In genomic region chr6:159789377-159790148, GRCh38 we compare ENCODE assay signal across 8 cellular contexts. TPM values are rescaled to one million over a fixed set of nuclear protein-coding genes. Genes with fewer than 3 reads are reported as not detected.
DNase-seq lines count a peak whose midpoint lies in the region; ATAC-seq and TF ChIP-seq lines count a peak whose summit lies in the region.

TSS of gene TCP1 (minus strand) at chr6:159789602. CDS start at chr6:159789468, 134 bp downstream.

- no peaks in the 10 kb centered on the region for H3K27me3 ChIP-seq in RWPE2 (ENCODE audit: insufficient read depth, poor library complexity, severe bottlenecking)
- H3K27me3 ChIP-seq in fibroblast of lung (ENCODE audit: control insufficient read depth, insufficient read depth, low read length) = no peaks in the 10 kb centered on the region
- H3K27me3 ChIP-seq in naive thymus-derived CD4-positive, alpha-beta T cell (ENCODE audit: control insufficient read depth in 2 of 2, insufficient read depth in 2 of 2, low read length in 2 of 2) = no peaks in the 10 kb centered on the region

- CTCF ChIA-PET in naive thymus-derived CD4-positive, alpha-beta T cell (lab: Charles Lee) = interaction anchor here (0.8 to 2.1 kb wide), 8 partner anchors 9 to 666 kb away, joined by 3 to 10 read pairs (median 3); partner anchors contain the start of gene ACAT2

- H3K4me3 ChIP-seq in RWPE2 (ENCODE audit: severe bottlenecking) (peak within 1 kb of the TSS; percentile 56), fibroblast of lung (replicated peaks in 1 of 4; ENCODE audit: control extremely low read depth in 1 of 4, insufficient read depth in 1 of 4, low read depth in 3 of 4, low read length in 4 of 4) (peak within 1 kb of the TSS; percentile 72 to 98 (median 90))
- peak within 1 kb of the TSS; percentile 98 for H3K4me3 ChIP-seq in naive thymus-derived CD4-positive, alpha-beta T cell (ENCODE audit: low read length)

- H3K4me1 ChIP-seq in RWPE2 (ENCODE audit: insufficient read depth, poor library complexity, severe bottlenecking) (peaks cover 6% of the 10 kb centered on the region), fibroblast of lung (ENCODE audit: control insufficient read depth, extremely low read depth, insufficient read depth, low read length) (peaks cover 14% of the 10 kb centered on the region)
- peaks cover 15 to 27% of the 10 kb centered on the region in 2 donors for H3K4me1 ChIP-seq in naive thymus-derived CD4-positive, alpha-beta T cell (ENCODE audit: control insufficient read depth in 2 of 2, insufficient read depth in 2 of 2, low read length in 2 of 2)

- H3K27ac ChIP-seq in RWPE2 (ENCODE audit: poor library complexity, severe bottlenecking) = peak within 1 kb of the TSS; percentile 69
- peak within 1 kb of the TSS; percentile 85 for H3K27ac ChIP-seq in fibroblast of lung (ENCODE audit: insufficient read depth, low read length)
- H3K27ac ChIP-seq in naive thymus-derived CD4-positive, alpha-beta T cell (ENCODE audit: low read depth, low read length) = peak within 1 kb of the TSS; percentile 94

- no peaks in the 10 kb centered on the region for H3K27me3 Mint-ChIP-seq in activated T-helper 2 cell treated with anti-CD3 and anti-CD28 coated beads, Interferon-gamma antibody, Interleukin-2, Interleukin-4, amounts not matched to agents 10 μg/mL and 5 μg/mL and 100 μg/mL, durations not matched to agents 14 hours and 24 hours and 36 hours (ENCODE audit: low read depth)
- H3K27me3 Mint-ChIP-seq in naive thymus-derived CD4-positive, alpha-beta T cell = peaks cover 0 to 3% (median 0%) of the 10 kb centered on the region in 5 donors
- no peaks in the 10 kb centered on the region for H3K27me3 Mint-ChIP-seq in stimulated activated naive B cell treated with anti-CD40 and anti-IgM and Interleukin-4, amounts not matched to agents 10 μg/mL and 1 μg/mL and 100 μg/mL, for 72 hours

- no peaks in the 10 kb centered on the region for H3K9me3 Mint-ChIP-seq in activated T-helper 2 cell treated with anti-CD3 and anti-CD28 coated beads, Interferon-gamma antibody, Interleukin-2, Interleukin-4, amounts not matched to agents 10 μg/mL and 5 μg/mL and 100 μg/mL, durations not matched to agents 14 hours and 24 hours and 36 hours
- H3K9me3 Mint-ChIP-seq in naive thymus-derived CD4-positive, alpha-beta T cell = no peaks in the 10 kb centered on the region
- no peaks in the 10 kb centered on the region for H3K9me3 Mint-ChIP-seq in stimulated activated naive B cell treated with anti-CD40 and anti-IgM and Interleukin-4, amounts not matched to agents 10 μg/mL and 1 μg/mL and 100 μg/mL, for 72 hours

- TF ChIP-seq CTCF in RWPE2 (IDR thresholded peaks at IDR 0.05; ENCODE audit: poor library complexity, severe bottlenecking) (no peak), fibroblast of lung (conservative IDR thresholded peaks at IDR 0.05 in 1 of 2, IDR thresholded peaks at IDR 0.05 in 1 of 2; ENCODE audit: low read depth in 1 of 2, low read length in 2 of 2) (no peak)

- H3K9me3 ChIP-seq in RWPE2 (ENCODE audit: severe bottlenecking) (no peaks in the 10 kb centered on the region), fibroblast of lung (ENCODE audit: control insufficient read depth, insufficient read depth, low read depth, low read length) (no peaks in the 10 kb centered on the region)
- H3K9me3 ChIP-seq in naive thymus-derived CD4-positive, alpha-beta T cell (ENCODE audit: control insufficient read depth in 2 of 3, low read length in 3 of 3) = no peaks in the 10 kb centered on the region

- intact Hi-C loops in activated T-helper 2 cell treated with anti-CD3 and anti-CD28 coated beads, Interferon-gamma antibody, Interleukin-2, Interleukin-4, amounts not matched to agents 10 μg/mL and 5 μg/mL and 100 μg/mL, durations not matched to agents 14 hours and 24 hours and 36 hours (cut with micrococcal nuclease) = loop anchor here (1.0 to 2.0 kb wide), 5 partner anchors 27 to 179 kb away; partner anchors contain the start of genes ACAT2, IGF2R and WTAP
- intact Hi-C loops in naive thymus-derived CD4-positive, alpha-beta T cell (cut with micrococcal nuclease) = loop anchor here (1.0 to 5.0 kb wide), 17 partner anchors 27 to 731 kb away; partner anchors contain the start of genes ACAT2 (in 2 of the 2), WTAP (in 2 of the 2), IGF2R (in 1 of the 2) and SOD2 (in 1 of the 2)

- H3K36me3 ChIP-seq in RWPE2 (ENCODE audit: low read depth) = peaks cover 78% of the 10 kb centered on the region
- H3K36me3 ChIP-seq in fibroblast of lung (ENCODE audit: control insufficient read depth, insufficient read depth, low read length) = peaks cover 9% of the 10 kb centered on the region
- H3K36me3 ChIP-seq in naive thymus-derived CD4-positive, alpha-beta T cell (ENCODE audit: control insufficient read depth in 2 of 3, insufficient read depth in 3 of 3, low read length in 3 of 3) = peaks cover 4 to 31% (median 14%) of the 10 kb centered on the region in 3 experiments

- peak within 1 kb of the TSS; percentile 96 for H3K4me3 Mint-ChIP-seq in activated T-helper 2 cell treated with anti-CD3 and anti-CD28 coated beads, Interferon-gamma antibody, Interleukin-2, Interleukin-4, amounts not matched to agents 10 μg/mL and 5 μg/mL and 100 μg/mL, durations not matched to agents 14 hours and 24 hours and 36 hours (ENCODE audit: low read depth)
- peak within 1 kb of the TSS; percentile 94 to 100 (median 99) for H3K4me3 Mint-ChIP-seq in naive thymus-derived CD4-positive, alpha-beta T cell
- peak within 1 kb of the TSS; percentile 91 to 96 for H3K4me3 Mint-ChIP-seq in stimulated activated naive B cell treated with anti-CD40 and anti-IgM and Interleukin-4, amounts not matched to agents 10 μg/mL and 1 μg/mL and 100 μg/mL, for 72 hours

- no peaks in the 10 kb centered on the region for H4K20me1 ChIP-seq in fibroblast of lung (ENCODE audit: control insufficient read depth, extremely low read depth, insufficient read depth, low read length)

- H3K27ac Mint-ChIP-seq in activated T-helper 2 cell treated with anti-CD3 and anti-CD28 coated beads, Interferon-gamma antibody, Interleukin-2, Interleukin-4, amounts not matched to agents 10 μg/mL and 5 μg/mL and 100 μg/mL, durations not matched to agents 14 hours and 24 hours and 36 hours = peak within 1 kb of the TSS; percentile 97
- H3K27ac Mint-ChIP-seq in naive thymus-derived CD4-positive, alpha-beta T cell = peak within 1 kb of the TSS; percentile 95 to 99 (median 98)
- peak within 1 kb of the TSS; percentile 95 for H3K27ac Mint-ChIP-seq in stimulated activated naive B cell treated with anti-CD40 and anti-IgM and Interleukin-4, amounts not matched to agents 10 μg/mL and 1 μg/mL and 100 μg/mL, for 72 hours

- POLR2A ChIA-PET in naive thymus-derived CD4-positive, alpha-beta T cell (lab: Charles Lee) = interaction anchor here (0.6 to 6.1 kb wide), 25 partner anchors 7 to 227 kb away, joined by 3 to 101 read pairs (median 5); partner anchors contain the start of genes ACAT2, IGF2R, SOD2 and WTAP

- peak; percentile 100 for DNase-seq in EH (ENCODE audit: low read depth)
- DNase-seq in H4 (ENCODE audit: low spot score) = peak; percentile 98
- DNase-seq in LoVo (ENCODE audit: low spot score) = peak; percentile 99
- peak; percentile 99 for DNase-seq in RWPE2 (ENCODE audit: low spot score)
- DNase-seq in activated T-helper 2 cell treated with anti-CD3 and anti-CD28 coated beads, Interferon-gamma antibody, Interleukin-2, Interleukin-4, amounts not matched to agents 10 μg/mL and 5 μg/mL and 100 μg/mL, durations not matched to agents 14 hours and 24 hours and 36 hours (ENCODE audit: low spot score) = peak; percentile 99
- peak; percentile 99 to 100 for DNase-seq in fibroblast of lung (ENCODE audit: low read depth in 2 of 2)
- DNase-seq in naive thymus-derived CD4-positive, alpha-beta T cell = peak; percentile 87 to 99 (median 98)
- DNase-seq in stimulated activated naive B cell treated with anti-CD40 and anti-IgM and Interleukin-4, amounts not matched to agents 10 μg/mL and 1 μg/mL and 100 μg/mL, for 72 hours = peak; percentile 98

- H2AFZ ChIP-seq in fibroblast of lung (ENCODE audit: low read length) = peak within 1 kb of the TSS; percentile 89

- H3K79me2 ChIP-seq in fibroblast of lung (ENCODE audit: control insufficient read depth, insufficient read depth, low read length) = peaks cover 80% of the 10 kb centered on the region

- peak; percentile 75 for ATAC-seq in RWPE2 (ENCODE audit: low read depth)
- peak; percentile 89 for ATAC-seq in naive thymus-derived CD4-positive, alpha-beta T cell
- ATAC-seq in stimulated activated naive B cell treated with anti-CD40 and anti-IgM and Interleukin-4, amounts not matched to agents 10 μg/mL and 1 μg/mL and 100 μg/mL, for 72 hours (replicated peaks) = peak; percentile 83 to 86

- H3K9ac ChIP-seq in fibroblast of lung (ENCODE audit: insufficient read depth, low read length) = peak within 1 kb of the TSS; percentile 95

- peaks cover 46% of the 10 kb centered on the region for H3K4me1 Mint-ChIP-seq in activated T-helper 2 cell treated with anti-CD3 and anti-CD28 coated beads, Interferon-gamma antibody, Interleukin-2, Interleukin-4, amounts not matched to agents 10 μg/mL and 5 μg/mL and 100 μg/mL, durations not matched to agents 14 hours and 24 hours and 36 hours (ENCODE audit: low read depth)
- peaks cover 41 to 83% (median 69%) of the 10 kb centered on the region in 7 donors for H3K4me1 Mint-ChIP-seq in naive thymus-derived CD4-positive, alpha-beta T cell
- peaks cover 18 to 57% of the 10 kb centered on the region in 2 donors for H3K4me1 Mint-ChIP-seq in stimulated activated naive B cell treated with anti-CD40 and anti-IgM and Interleukin-4, amounts not matched to agents 10 μg/mL and 1 μg/mL and 100 μg/mL, for 72 hours

- peak within 1 kb of the TSS; percentile 93 for H3K4me2 ChIP-seq in fibroblast of lung (ENCODE audit: extremely low read depth, insufficient read depth, low read length)

- peaks cover 76% of the 10 kb centered on the region for H3K36me3 Mint-ChIP-seq in activated T-helper 2 cell treated with anti-CD3 and anti-CD28 coated beads, Interferon-gamma antibody, Interleukin-2, Interleukin-4, amounts not matched to agents 10 μg/mL and 5 μg/mL and 100 μg/mL, durations not matched to agents 14 hours and 24 hours and 36 hours (ENCODE audit: low read depth)
- H3K36me3 Mint-ChIP-seq in naive thymus-derived CD4-positive, alpha-beta T cell = peaks cover 4 to 40% (median 32%) of the 10 kb centered on the region in 5 donors
- peaks cover 26 to 45% of the 10 kb centered on the region in 2 donors for H3K36me3 Mint-ChIP-seq in stimulated activated naive B cell treated with anti-CD40 and anti-IgM and Interleukin-4, amounts not matched to agents 10 μg/mL and 1 μg/mL and 100 μg/mL, for 72 hours

RNA-seq across cellular contexts. Expression of gene TCP1, which starts in this region (rescaled TPM):
- 210 and 251 TPM in 2 replicates for total RNA-seq in H4 (2014; rRNA removed; shearing (Covaris generic))
- 431 and 438 TPM in 2 replicates for total RNA-seq in activated T-helper 2 cell treated with anti-CD3 and anti-CD28 coated beads, Interferon-gamma antibody, Interleukin-2, Interleukin-4, amounts not matched to agents 10 μg/mL and 5 μg/mL and 100 μg/mL, durations not matched to agents 14 hours and 24 hours and 36 hours
- total RNA-seq in fibroblast of lung = 200 and 231 TPM in 2 replicates
- 142 and 163 TPM in 2 replicates for polyA plus RNA-seq in fibroblast of lung
- polyA plus RNA-seq in fibroblast of lung (2012) = 143 and 217 TPM in 2 replicates
- 57.2 and 101 TPM in 2 replicates for polyA minus RNA-seq in fibroblast of lung (ENCODE audit: low replicate concordance)
- 100 to 1,000 TPM; 147 to 225 (median 154) TPM for total RNA-seq in naive thymus-derived CD4-positive, alpha-beta T cell
- polyA plus RNA-seq in naive thymus-derived CD4-positive, alpha-beta T cell = 100 to 1,000 TPM in 1 of 2 donors, 10 to 100 TPM in 1; 63.3 to 111 TPM

Comparison
In these comparisons a context has a peak if more than half of its experiments do, and no peak if none do; other contexts are left out.
1. Peak in every context shown above with its lines: DNase-seq, ATAC-seq, H3K4me3 ChIP-seq and H3K27ac ChIP-seq.